22 cellular contexts compared by ENCODE assay signal in the genomic region with DNA sequence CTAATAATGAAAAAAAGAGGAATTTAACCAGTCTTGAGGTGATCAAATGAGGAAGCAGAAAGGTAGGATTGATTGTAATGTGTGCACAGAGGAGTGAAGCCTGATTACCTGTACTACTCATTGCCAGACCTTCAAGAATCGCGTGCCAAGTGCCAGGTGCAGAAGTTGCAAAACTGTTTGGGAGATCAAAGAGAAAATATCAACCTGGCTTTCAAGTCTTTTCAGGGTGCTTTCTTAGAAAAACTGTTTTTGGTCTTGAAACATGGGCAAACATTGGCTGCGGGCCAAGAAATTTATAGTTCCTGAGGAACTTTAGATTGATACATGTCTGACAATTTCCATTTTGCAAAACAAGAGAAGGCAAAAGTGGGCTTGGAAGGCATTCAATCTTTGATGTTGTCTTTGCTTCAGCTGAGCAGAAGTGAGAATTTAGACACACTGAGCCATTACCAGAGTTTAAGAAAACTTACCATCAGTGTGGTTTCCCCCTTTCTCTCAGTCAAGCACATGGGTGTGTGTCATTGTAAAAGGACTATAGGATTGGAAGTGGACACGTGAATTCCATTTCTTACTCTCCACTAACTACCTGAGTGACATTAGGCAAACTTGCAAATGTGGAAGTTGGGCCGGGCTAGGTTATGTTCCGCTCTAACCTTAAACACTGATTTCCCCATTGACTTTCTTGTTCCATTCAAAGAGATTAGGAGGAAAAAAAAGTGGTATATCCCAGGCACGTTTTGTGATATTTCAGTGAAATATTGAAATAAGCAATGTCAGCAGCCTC.
DNase-seq lines count a peak whose midpoint lies in the region; ATAC-seq, FAIRE-seq and TF ChIP-seq lines count a peak whose summit lies in the region.
"Had no signal": no experiment of that assay in that cellular context is flagged by ENCODE, and none has a peak within 500 bp of the region (broad histone marks: within the 10 kb centered on the region; RNA-seq: fewer than 3 reads in every experiment).

No MANE protein-coding gene starts in this region.

- POLR2A ChIA-PET in GM12878 (lab: Charles Lee), result no interaction called here

- WGBS in GM23248 (ENCODE audit: low coverage in 1 of 2, low lambda C conversion rate in 2 of 2, missing lambda C conversion rate in 2 of 2), 2 experiments, result 44% methylated on average over 7 of the region's 7 CpGs
- WGBS in GM12878 (ENCODE audit: insufficient coverage, insufficient replicate concordance, low lambda C conversion rate, missing lambda C conversion rate), result 32% methylated on average over 7 of the region's 7 CpGs

- H3K27me3 ChIP-seq in GM23248 (replicated peaks; ENCODE audit: insufficient read depth), result no peaks in the 10 kb centered on the region
- H3K27me3 ChIP-seq in GM12878 (replicated peaks in 1 of 2; ENCODE audit: control insufficient read depth in 2 of 2, insufficient read depth in 2 of 2, low read length in 1 of 2), result no peaks in the 10 kb centered on the region
- H3K27me3 ChIP-seq: BE2C, MG63 had no signal

- H3K9ac ChIP-seq in GM23248 (no peak overlapping the region), GM12878 (ENCODE audit: control insufficient read depth, insufficient read depth, low read length) (no peak overlapping the region)

- no peak overlapping the region for H3K4me2 ChIP-seq in GM23248 (ENCODE audit: unreplicated experiment)
- H3K4me2 ChIP-seq in GM12878 (ENCODE audit: control insufficient read depth, insufficient read depth), result no peak overlapping the region
- H3K4me2 ChIP-seq: GM23338 had no signal

- BruUV-seq in GM12878 (replicated peaks; lab: Mats Ljungman, UMichigan), result no TSS peak

- no peak overlapping the region for H3K27ac ChIP-seq in GM23248
- no peak overlapping the region for H3K27ac ChIP-seq in GM12878 (ENCODE audit: control insufficient read depth, insufficient read depth)

- CTCF ChIA-PET in GM12878 (lab: Yijun Ruan, JAX), result no interaction called here

- H3K79me2 ChIP-seq in GM23248 (ENCODE audit: insufficient read depth) (no peaks in the 10 kb centered on the region), GM12878 (ENCODE audit: control insufficient read depth, insufficient read depth, low read length) (no peaks in the 10 kb centered on the region)

- H3K36me3 ChIP-seq in GM23248 (ENCODE audit: low read depth) (no peaks in the 10 kb centered on the region), GM12878 (ENCODE audit: control insufficient read depth in 2 of 2, insufficient read depth in 2 of 2, low read length in 1 of 2) (no peaks in the 10 kb centered on the region), mucosa of descending colon (ENCODE audit: low read depth) (no peaks in the 10 kb centered on the region)
- H3K36me3 ChIP-seq: BE2C, MG63 had no signal

- H3K4me3 ChIP-seq in GM23248 (no peak overlapping the region), GM12878 (no peak overlapping the region), mucosa of descending colon (no peak overlapping the region)
- H3K4me3 ChIP-seq: GM23338, MG63 had no signal

- H3F3A ChIP-seq in GM23248 (ENCODE audit: insufficient read depth), result no peaks in the 10 kb centered on the region

- RAD21 ChIA-PET in GM12878 (lab: Charles Lee; ENCODE audit: unreplicated experiment), result no interaction called here

- no peaks in the 10 kb centered on the region for H3K9me2 ChIP-seq in GM23248 (ENCODE audit: insufficient read depth)

- FAIRE-seq in GM12878 (lab: Jason Lieb, UNC), result no peak
- FAIRE-seq: RCC 7860 had no signal

- ATAC-seq in GM12878 (no peak), mucosa of descending colon (peak; percentile 65), HG03565 (IDR thresholded peaks at IDR 0.05; ENCODE audit: unreplicated experiment) (no peak), HG03175 (IDR thresholded peaks at IDR 0.05; ENCODE audit: unreplicated experiment) (no peak)
- ATAC-seq: GM23338, HCT116, Right ventricle myocardium inferior, T-helper 17 cell had no signal

- SMC1A ChIA-PET in GM12878 (lab: Charles Lee; ENCODE audit: uncharacterized antibody, unreplicated experiment), result no interaction called here

- H2AFZ ChIP-seq in GM23248 (no peak overlapping the region), GM12878 (ENCODE audit: control insufficient read depth, low read depth, low read length) (no peak overlapping the region)
- H2AFZ ChIP-seq: GM23338 had no signal

- TF ChIP-seq CTCF in GM12878 (IDR thresholded peaks at IDR 0.05 in 2 of 3, conservative IDR thresholded peaks at IDR 0.05 in 1 of 3; ENCODE audit: control insufficient read depth in 2 of 3, extremely low read depth in 1 of 3, insufficient read depth in 1 of 3, low read depth in 3 of 3, low read length in 3 of 3) (no peak), mucosa of descending colon (IDR thresholded peaks at IDR 0.05) (no peak)

- in situ Hi-C loops in GM23248 (cut with MboI) (no loop called here), GM12878 (cut with MboI) (no loop called here)

- H4K20me1 ChIP-seq in GM23248 (ENCODE audit: insufficient read depth) (no peaks in the 10 kb centered on the region), GM12878 (ENCODE audit: control insufficient read depth, insufficient read depth) (no peaks in the 10 kb centered on the region)

- intact Hi-C loops in GM12878 (cut with micrococcal nuclease; ENCODE audit: unreplicated experiment), result no loop called here
- intact Hi-C loops in mucosa of descending colon (cut with DNase I, micrococcal nuclease), result no loop called here

- H3K9me3 ChIP-seq in GM23248 (ENCODE audit: low read depth) (no peaks in the 10 kb centered on the region), GM12878 (replicated peaks; ENCODE audit: control insufficient read depth, insufficient read depth, low read length) (no peaks in the 10 kb centered on the region), mucosa of descending colon (no peaks in the 10 kb centered on the region)
- H3K9me3 ChIP-seq: BE2C, MG63 had no signal

- DNase-seq in NCI-H1105 treated with DMSO at 0.1 percent for 48 hours (lab: John Stamatoyannopoulos, UW) (peak; percentile 60), NCI-H1105 (lab: John Stamatoyannopoulos, UW) (no peak), GM23248 (peak; percentile 1), GM12878 (ENCODE audit: low read depth, low spot score) (peak; percentile 2), mucosa of descending colon (no peak), NCI-H345 (lab: John Stamatoyannopoulos, UW) (no peak)
- DNase-seq: BE2C; COR-L47; KG1; MG63; NCI-H1092 treated with DMSO at 0.1 percent for 48 hours; NCI-H1694 treated with DMSO at 0.1 percent for 48 hours; NCI-H2107; NCI-H526; NK-92 treated with Interleukin-12 subunit alpha and Interleukin-12 subunit beta, amount 100 ng/mL, for 24 hours; T-helper 17 cell had no signal

- H3K4me1 ChIP-seq in GM23248 (ENCODE audit: insufficient read depth) (no peaks in the 10 kb centered on the region), GM12878 (ENCODE audit: control insufficient read depth, insufficient read depth, low read length) (no peaks in the 10 kb centered on the region), mucosa of descending colon (ENCODE audit: low read depth) (no peaks in the 10 kb centered on the region)
- H3K4me1 ChIP-seq: BE2C had no signal

- no peak for TF ChIP-seq POLR2A in GM12878 (IDR thresholded peaks at IDR 0.05; ENCODE audit: low read depth, low read length)

- TF ChIP-seq EP300 in GM12878 (IDR thresholded peaks at IDR 0.05; ENCODE audit: borderline replicate concordance in 1 of 2, control insufficient read depth in 1 of 2, low read depth in 2 of 2, low read length in 2 of 2), result no peak

- TF ChIP-seq RAD21 in GM12878 (IDR thresholded peaks at IDR 0.05; ENCODE audit: insufficient read depth, low read depth, low read length), result no peak

TF ChIP-seq in GM12878, 131 proteins besides CTCF, POLR2A, EP300 and RAD21:
- TF ChIP-seq CHD2 (IDR thresholded peaks at IDR 0.05; ENCODE audit: borderline replicate concordance, low read depth, low read length) (no peak), IRF4 (IDR thresholded peaks at IDR 0.05; ENCODE audit: low read depth, low read length) (no peak)

Comparison
In these comparisons a context has a peak if more than half of its experiments do, and no peak if none do; other contexts are left out.
1. DNase-seq: peak in NCI-H1105 treated with DMSO at 0.1 percent for 48 hours (single experiment), GM23248 (single experiment) and GM12878 (single experiment); none in NCI-H1105 (single experiment), mucosa of descending colon (0 of 3) and NCI-H345 (single experiment).